ENCODE assay signal across 5 cellular contexts in genomic region chr2:219778189-219778588, GRCh38.
"Had no signal": no experiment of that assay in that cellular context is flagged by ENCODE, and none has a peak within 500 bp of the region (broad histone marks: within the 10 kb centered on the region; RNA-seq: fewer than 3 reads in every experiment).

No MANE protein-coding gene starts in this region.

- H3K9ac ChIP-seq: GM23248 had no signal

- H2AFZ ChIP-seq: GM23248 had no signal

- H3K4me3 Mint-ChIP-seq: H9 had no signal

- H3K27ac ChIP-seq: GM23248 had no signal

- ATAC-seq: K562 had no signal

- H3K4me3 ChIP-seq: GM23248, K562 had no signal

- H3K27ac Mint-ChIP-seq: H9 had no signal

- DNase-seq: GM23248, H9, HCEC 1CT, IMR-90 had no signal

- H3K9me3 Mint-ChIP-seq: H9 had no signal
